32 cellular contexts compared by ENCODE assay signal in genomic region chr13:73519720-73520119, GRCh38.
DNase-seq lines count a peak whose midpoint lies in the region; ATAC-seq and TF ChIP-seq lines count a peak whose summit lies in the region.
"Had no signal": no experiment of that assay in that cellular context is flagged by ENCODE, and none has a peak within 500 bp of the region (broad histone marks: within the 10 kb centered on the region; RNA-seq: fewer than 3 reads in every experiment).

No MANE protein-coding gene starts in this region.

- peaks cover 0 to 3% of the 10 kb centered on the region in 2 donors for H3K9me3 Mint-ChIP-seq in activated T-cell treated with anti-CD3 and anti-CD28 coated beads, Interleukin-2, amount 50 U/mL, for 72 hours
- no peaks in the 10 kb centered on the region for H3K9me3 Mint-ChIP-seq in activated T-cell treated with anti-CD3 and anti-CD28 coated beads, Interleukin-2, amount 50 U/mL, for 4 hours
- H3K9me3 Mint-ChIP-seq in activated CD4-positive, alpha-beta T cell treated with anti-CD3 and anti-CD28 coated beads, Interleukin-2, amount 10 ng/mL, durations not matched to agents 24 days and 14 days, result peaks cover 10% of the 10 kb centered on the region
- H3K9me3 Mint-ChIP-seq: activated CD4-positive, alpha-beta memory T cell treated with anti-CD3 and anti-CD28 coated beads for 36 hours; activated T-helper 1 cell treated with anti-CD3 and anti-CD28 coated beads, Interleukin-12 subunit alpha, Interleukin-12 subunit beta, Interleukin-2, Interleukin-4 antibody, amounts not matched to agents 30 ng/mL and 10 ng/mL and 1 ng/mL, durations not matched to agents 14 hours and 24 hours and 36 hours; stimulated activated naive CD8-positive, alpha-beta T cell treated with anti-CD3 and anti-CD28 coated beads, Interleukin-15, Interleukin-2, amounts not matched to agents 100 ng/mL and 50 ng/mL, for 24 hours had no signal

- no peaks in the 10 kb centered on the region for H3K4me1 ChIP-seq in left ventricle myocardium inferior
- H3K4me1 ChIP-seq: prostate gland, uterus had no signal

- no peaks in the 10 kb centered on the region for H3K36me3 Mint-ChIP-seq in activated T-cell treated with anti-CD3 and anti-CD28 coated beads, Interleukin-2, amount 50 U/mL, for 72 hours (ENCODE audit: insufficient read depth in 2 of 2)
- H3K36me3 Mint-ChIP-seq in activated T-cell treated with anti-CD3 and anti-CD28 coated beads, Interleukin-2, amount 50 U/mL, for 4 hours (ENCODE audit: insufficient read depth), result no peaks in the 10 kb centered on the region
- no peaks in the 10 kb centered on the region for H3K36me3 Mint-ChIP-seq in T-helper 17 cell (ENCODE audit: low read depth)
- no peaks in the 10 kb centered on the region for H3K36me3 Mint-ChIP-seq in activated CD4-positive, alpha-beta T cell treated with anti-CD3 and anti-CD28 coated beads, Interleukin-2, amount 10 ng/mL, durations not matched to agents 24 days and 14 days (ENCODE audit: low read depth)
- H3K36me3 Mint-ChIP-seq: activated CD4-positive, alpha-beta memory T cell treated with anti-CD3 and anti-CD28 coated beads for 36 hours; CD4-positive, CD25-positive, alpha-beta regulatory T cell had no signal

- H3K27ac Mint-ChIP-seq in activated T-cell treated with anti-CD3 and anti-CD28 coated beads, Interleukin-2, amount 50 U/mL, for 72 hours, result no peak overlapping the region
- H3K27ac Mint-ChIP-seq in T-helper 17 cell, result peak overlapping the region; percentile 89
- no peak overlapping the region for H3K27ac Mint-ChIP-seq in activated CD4-positive, alpha-beta T cell treated with anti-CD3 and anti-CD28 coated beads, Interleukin-2, amount 10 ng/mL, durations not matched to agents 24 days and 14 days

- no peaks in the 10 kb centered on the region for H3K27me3 Mint-ChIP-seq in activated T-cell treated with anti-CD3 and anti-CD28 coated beads, Interleukin-2, amount 50 U/mL, for 72 hours (ENCODE audit: low read depth)
- no peaks in the 10 kb centered on the region for H3K27me3 Mint-ChIP-seq in activated T-cell treated with anti-CD3 and anti-CD28 coated beads, Interleukin-2, amount 50 U/mL, for 4 hours (ENCODE audit: low read depth)
- no peaks in the 10 kb centered on the region for H3K27me3 Mint-ChIP-seq in T-helper 17 cell
- no peaks in the 10 kb centered on the region for H3K27me3 Mint-ChIP-seq in activated CD4-positive, alpha-beta T cell treated with anti-CD3 and anti-CD28 coated beads, Interleukin-2, amount 10 ng/mL, durations not matched to agents 24 days and 14 days
- H3K27me3 Mint-ChIP-seq: activated CD4-positive, alpha-beta memory T cell treated with anti-CD3 and anti-CD28 coated beads for 36 hours; CD4-positive, CD25-positive, alpha-beta regulatory T cell; stimulated activated naive CD8-positive, alpha-beta T cell treated with anti-CD3 and anti-CD28 coated beads, Interleukin-15, Interleukin-2, amounts not matched to agents 100 ng/mL and 50 ng/mL, for 24 hours had no signal

- H3K9me3 ChIP-seq in T-helper 17 cell (ENCODE audit: control insufficient read depth, low read length, poor library complexity, severe bottlenecking) (no peaks in the 10 kb centered on the region), left ventricle myocardium inferior (replicated peaks) (no peaks in the 10 kb centered on the region)
- H3K9me3 ChIP-seq: prostate gland, thoracic aorta, uterus had no signal

- H3K4me3 ChIP-seq in left ventricle myocardium inferior, result no peak overlapping the region
- H3K4me3 ChIP-seq: prostate gland, thoracic aorta, uterus had no signal

- H3K36me3 ChIP-seq in left ventricle myocardium inferior, result no peaks in the 10 kb centered on the region
- H3K36me3 ChIP-seq: prostate gland, thoracic aorta, uterus had no signal

- H3K27me3 ChIP-seq in left ventricle myocardium inferior (ENCODE audit: low read depth), result no peaks in the 10 kb centered on the region
- H3K27me3 ChIP-seq: uterus had no signal

- ATAC-seq in activated T-cell treated with anti-CD3 and anti-CD28 coated beads, Interleukin-2, amount 50 U/mL, for 72 hours (replicated peaks in 1 of 2), result no peak
- no peak for ATAC-seq in activated T-cell treated with anti-CD3 and anti-CD28 coated beads, Interleukin-2, amount 50 U/mL, for 4 hours
- ATAC-seq in T-helper 17 cell (no peak), HG02973 (IDR thresholded peaks at IDR 0.05; ENCODE audit: unreplicated experiment) (no peak)
- ATAC-seq: left ventricle myocardium superior, Panc1, sciatic nerve, SK-N-SH treated with all-trans-retinoic acid at 6 μM for 48 hours had no signal

- intact Hi-C loops in left ventricle myocardium inferior (cut with micrococcal nuclease), result no loop called here
- intact Hi-C loops in activated CD4-positive, alpha-beta T cell treated with anti-CD3 and anti-CD28 coated beads, Interleukin-2, amount 10 ng/mL, durations not matched to agents 24 days and 14 days (cut with micrococcal nuclease), result loop anchor here (2.0 kb wide), 1 partner anchor 197 kb away; no protein-coding TSS in a partner anchor

- H3K4me3 Mint-ChIP-seq in activated T-cell treated with anti-CD3 and anti-CD28 coated beads, Interleukin-2, amount 50 U/mL, for 72 hours, result peak overlapping the region; percentile 56 to 87
- no peak overlapping the region for H3K4me3 Mint-ChIP-seq in activated T-cell treated with anti-CD3 and anti-CD28 coated beads, Interleukin-2, amount 50 U/mL, for 4 hours
- peak overlapping the region; percentile 91 for H3K4me3 Mint-ChIP-seq in T-helper 17 cell
- H3K4me3 Mint-ChIP-seq in activated CD4-positive, alpha-beta T cell treated with anti-CD3 and anti-CD28 coated beads, Interleukin-2, amount 10 ng/mL, durations not matched to agents 24 days and 14 days, result no peak overlapping the region

- DNase-seq in activated T-cell treated with anti-CD3 and anti-CD28 coated beads, Interleukin-2, amount 50 U/mL, for 72 hours, result no peak
- DNase-seq in activated T-cell treated with anti-CD3 and anti-CD28 coated beads, Interleukin-2, amount 50 U/mL, for 4 hours, result no peak
- DNase-seq in NCI-H1436 (lab: John Stamatoyannopoulos, UW), result peak; percentile 41
- DNase-seq in T-helper 17 cell, result no peak
- peak; percentile 26 for DNase-seq in renal cortical epithelial cell (ENCODE audit: low read depth)
- no peak for DNase-seq in left ventricle myocardium inferior
- DNase-seq in activated CD4-positive, alpha-beta T cell treated with anti-CD3 and anti-CD28 coated beads, Interleukin-2, amount 10 ng/mL, durations not matched to agents 24 days and 14 days, result no peak
- DNase-seq: activated CD4-positive, alpha-beta memory T cell treated with anti-CD3 and anti-CD28 coated beads for 36 hours; activated naive CD4-positive, alpha-beta T cell treated with anti-CD3 and anti-CD28 coated beads, Interleukin-2, amount 50 U/mL, for 16 hours; anterior cingulate cortex; CD4-positive, CD25-positive, alpha-beta regulatory T cell; cortex of kidney; effector memory CD4-positive, alpha-beta T cell; EL; H7; KG1; left ventricle myocardium superior; mesendoderm; NCI-H1694; Right ventricle myocardium superior; stimulated activated CD8-positive, alpha-beta memory T cell treated with anti-CD3 and anti-CD28 coated beads, Interleukin-4, amount 100 ng/mL, for 48 hours; T-helper 2 cell; uterus had no signal

- TF ChIP-seq CTCF in left ventricle myocardium inferior (IDR thresholded peaks at IDR 0.05; ENCODE audit: borderline replicate concordance), result no peak

- no peak overlapping the region for H3K27ac ChIP-seq in left ventricle myocardium inferior (replicated peaks)
- H3K27ac ChIP-seq: HL-60, prostate gland, thoracic aorta, uterus had no signal

- H3K4me1 Mint-ChIP-seq in activated T-cell treated with anti-CD3 and anti-CD28 coated beads, Interleukin-2, amount 50 U/mL, for 72 hours (ENCODE audit: low read depth), result peaks cover 21% of the 10 kb centered on the region
- H3K4me1 Mint-ChIP-seq in activated T-cell treated with anti-CD3 and anti-CD28 coated beads, Interleukin-2, amount 50 U/mL, for 4 hours (ENCODE audit: low read depth), result peaks cover 23% of the 10 kb centered on the region
- peaks cover 13% of the 10 kb centered on the region for H3K4me1 Mint-ChIP-seq in T-helper 17 cell
- peaks cover 20% of the 10 kb centered on the region for H3K4me1 Mint-ChIP-seq in activated CD4-positive, alpha-beta T cell treated with anti-CD3 and anti-CD28 coated beads, Interleukin-2, amount 10 ng/mL, durations not matched to agents 24 days and 14 days

Comparison
In these comparisons a context has a peak if more than half of its experiments do, and no peak if none do; other contexts are left out.
1. H3K4me3 Mint-ChIP-seq: peak in activated T-cell treated with anti-CD3 and anti-CD28 coated beads, Interleukin-2, amount 50 U/mL, for 72 hours (2 of 2) and T-helper 17 cell (single experiment); none in activated T-cell treated with anti-CD3 and anti-CD28 coated beads, Interleukin-2, amount 50 U/mL, for 4 hours (single experiment) and activated CD4-positive, alpha-beta T cell treated with anti-CD3 and anti-CD28 coated beads, Interleukin-2, amount 10 ng/mL, durations not matched to agents 24 days and 14 days (single experiment).
2. DNase-seq: peak in NCI-H1436 (single experiment) and renal cortical epithelial cell (single experiment); none in activated T-cell treated with anti-CD3 and anti-CD28 coated beads, Interleukin-2, amount 50 U/mL, for 72 hours (0 of 2), activated T-cell treated with anti-CD3 and anti-CD28 coated beads, Interleukin-2, amount 50 U/mL, for 4 hours (single experiment), T-helper 17 cell (0 of 3), left ventricle myocardium inferior (single experiment) and activated CD4-positive, alpha-beta T cell treated with anti-CD3 and anti-CD28 coated beads, Interleukin-2, amount 10 ng/mL, durations not matched to agents 24 days and 14 days (single experiment).